Comparison of ENCODE assay signal across 12 cellular contexts in the genomic region with DNA sequence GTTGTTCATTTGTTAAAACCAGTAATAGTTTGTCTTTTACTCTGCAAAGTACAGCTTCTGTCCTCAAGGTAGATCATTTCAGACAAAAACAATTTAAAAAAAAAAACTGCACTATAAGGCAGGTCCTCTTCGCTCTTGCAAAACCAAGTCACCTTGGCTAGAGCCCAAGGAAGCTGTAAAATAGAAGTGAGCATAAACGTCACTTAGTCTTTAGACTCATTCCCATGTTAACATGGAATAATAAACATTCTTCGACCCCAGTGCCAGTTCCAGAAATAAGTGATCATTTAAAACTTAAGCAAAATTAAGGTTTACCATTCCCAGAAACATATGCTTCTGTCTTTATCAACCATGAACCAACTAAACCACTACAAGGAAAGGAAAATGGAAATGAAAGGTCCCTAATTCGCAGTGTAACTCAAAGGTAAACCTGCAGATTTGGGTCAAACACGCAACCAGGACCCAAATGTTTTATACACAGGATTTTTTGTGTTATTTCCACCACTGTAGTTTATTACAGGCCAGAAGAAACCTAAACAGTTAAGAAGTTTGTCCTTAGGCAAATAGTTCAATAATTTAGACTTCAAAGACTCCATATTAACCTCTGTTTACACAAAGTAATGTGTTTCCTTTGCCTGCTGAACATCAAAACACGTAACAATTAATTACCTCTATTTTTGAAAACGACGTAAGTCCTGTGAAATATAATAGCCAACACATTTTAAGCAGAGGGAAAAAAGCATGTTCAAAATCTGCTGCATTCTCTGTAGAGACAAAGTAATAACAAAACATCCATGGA. TPM values are rescaled to one million over a fixed set of nuclear protein-coding genes. Genes with fewer than 3 reads are reported as not detected.
A peak's percentile ranks its signal among the peaks of the same experiment; 100 is the strongest.
DNase-seq lines count a peak whose midpoint lies in the region; ATAC-seq and TF ChIP-seq lines count a peak whose summit lies in the region.
"Had no signal": no experiment of that assay in that cellular context is flagged by ENCODE, and none has a peak within 500 bp of the region (broad histone marks: within the 10 kb centered on the region; RNA-seq: fewer than 3 reads in every experiment).

No MANE protein-coding gene starts in this region.

- H3K27me3 Mint-ChIP-seq in nephron (ENCODE audit: low read depth), result no peaks in the 10 kb centered on the region
- H3K27me3 Mint-ChIP-seq: activated CD8-positive, alpha-beta memory T cell treated with anti-CD3 and anti-CD28 coated beads, Interleukin-2, amount 10 ng/mL, durations not matched to agents 7 days and 5 days had no signal

- TF ChIP-seq CTCF in fibroblast of lung (conservative IDR thresholded peaks at IDR 0.05 in 1 of 2, IDR thresholded peaks at IDR 0.05 in 1 of 2; ENCODE audit: low read depth in 1 of 2, low read length in 2 of 2) (no peak), nephron (IDR thresholded peaks at IDR 0.05; ENCODE audit: unreplicated experiment in 3 of 3) (no peak), vagina (IDR thresholded peaks at IDR 0.05) (no peak)

- no peak overlapping the region for H2AFZ ChIP-seq in fibroblast of lung (ENCODE audit: low read length)

- 69% methylated on average over 8 of the region's 8 CpGs for WGBS in right cardiac atrium

- H3K4me3 Mint-ChIP-seq in nephron, result no peak overlapping the region
- H3K4me3 Mint-ChIP-seq: activated CD8-positive, alpha-beta memory T cell treated with anti-CD3 and anti-CD28 coated beads, Interleukin-2, amount 10 ng/mL, durations not matched to agents 7 days and 5 days had no signal

- H3K36me3 ChIP-seq in fibroblast of lung (ENCODE audit: control insufficient read depth, insufficient read depth, low read length) (no peaks in the 10 kb centered on the region), vagina (peaks cover 0 to 4% of the 10 kb centered on the region in 2 donors)

- no peaks in the 10 kb centered on the region for H4K20me1 ChIP-seq in fibroblast of lung (ENCODE audit: control insufficient read depth, extremely low read depth, insufficient read depth, low read length)

- TF ChIP-seq POLR2A in vagina (IDR thresholded peaks at IDR 0.05), result no peak

- H3K79me2 ChIP-seq in fibroblast of lung (ENCODE audit: control insufficient read depth, insufficient read depth, low read length), result peaks cover 12% of the 10 kb centered on the region

- ATAC-seq in right cardiac atrium (no peak), left ventricle myocardium superior (no peak), HG03280 (IDR thresholded peaks at IDR 0.05; ENCODE audit: unreplicated experiment) (no peak)
- ATAC-seq: activated CD8-positive, alpha-beta memory T cell treated with anti-CD3 and anti-CD28 coated beads, Interleukin-2, amount 10 ng/mL, durations not matched to agents 7 days and 5 days; K562 had no signal

- peak overlapping the region; percentile 85 for H3K27ac ChIP-seq in right cardiac atrium (ENCODE audit: low read length)
- peak overlapping the region; percentile 67 for H3K27ac ChIP-seq in fibroblast of lung (ENCODE audit: insufficient read depth, low read length)
- H3K27ac ChIP-seq in vagina, result peak overlapping the region; percentile 49

- peak overlapping the region; percentile 64 to 88 (median 71) for H3K27ac Mint-ChIP-seq in nephron
- H3K27ac Mint-ChIP-seq: activated CD8-positive, alpha-beta memory T cell treated with anti-CD3 and anti-CD28 coated beads, Interleukin-2, amount 10 ng/mL, durations not matched to agents 7 days and 5 days had no signal

- H3K9me3 Mint-ChIP-seq in nephron, result no peaks in the 10 kb centered on the region

- peak overlapping the region; percentile 38 for H3K4me2 ChIP-seq in fibroblast of lung (ENCODE audit: extremely low read depth, insufficient read depth, low read length)

- no peaks in the 10 kb centered on the region for H3K27me3 ChIP-seq in right cardiac atrium (ENCODE audit: control insufficient read depth, insufficient read depth)
- no peaks in the 10 kb centered on the region for H3K27me3 ChIP-seq in fibroblast of lung (ENCODE audit: control insufficient read depth, insufficient read depth, low read length)
- H3K27me3 ChIP-seq in vagina, result no peaks in the 10 kb centered on the region

- intact Hi-C loops in right cardiac atrium (cut with DNase I) (loop anchor here in 2 of 4 donors (10.0 kb wide), 1 partner anchor 53 kb away; a partner anchor contains a TSS), left ventricle myocardium superior (cut with micrococcal nuclease) (no loop called here), vagina (cut with DNase I) (no loop called here)

- H3K9ac ChIP-seq in fibroblast of lung (ENCODE audit: insufficient read depth, low read length), result peak overlapping the region; percentile 54

- peaks cover 24% of the 10 kb centered on the region for H3K4me1 ChIP-seq in right cardiac atrium (ENCODE audit: control insufficient read depth, insufficient read depth, low read length)
- H3K4me1 ChIP-seq in fibroblast of lung (ENCODE audit: control insufficient read depth, extremely low read depth, insufficient read depth, low read length), result peaks cover 13% of the 10 kb centered on the region
- peaks cover 74% of the 10 kb centered on the region for H3K4me1 ChIP-seq in vagina

- peaks cover 44% of the 10 kb centered on the region for H3K4me1 Mint-ChIP-seq in nephron

- H3K4me3 ChIP-seq in right cardiac atrium (ENCODE audit: low read length), result no peak overlapping the region
- no peak overlapping the region for H3K4me3 ChIP-seq in fibroblast of lung (replicated peaks in 1 of 4; ENCODE audit: control extremely low read depth in 1 of 4, insufficient read depth in 1 of 4, low read depth in 3 of 4, low read length in 4 of 4)
- H3K4me3 ChIP-seq in vagina, result no peak overlapping the region
- H3K4me3 ChIP-seq: K562 had no signal

- H3K9me3 ChIP-seq in right cardiac atrium (ENCODE audit: control insufficient read depth, low read length) (no peaks in the 10 kb centered on the region), fibroblast of lung (ENCODE audit: control insufficient read depth, insufficient read depth, low read depth, low read length) (no peaks in the 10 kb centered on the region), vagina (no peaks in the 10 kb centered on the region)

- no peak for DNase-seq in right cardiac atrium
- no peak for DNase-seq in left ventricle myocardium superior
- DNase-seq in fibroblast of lung (ENCODE audit: low read depth in 2 of 2), result peak; percentile 20 to 94
- DNase-seq in vagina (ENCODE audit: extremely low spot score in 2 of 2), result no peak
- no peak for DNase-seq in T1000 (lab: John Stamatoyannopoulos, UW)
- no peak for DNase-seq in activated effector memory CD4-positive, alpha-beta T cell treated with anti-CD3 and anti-CD28 coated beads, Interleukin-2, amount 50 U/mL, for 16 hours
- DNase-seq: activated CD8-positive, alpha-beta memory T cell treated with anti-CD3 and anti-CD28 coated beads, Interleukin-2, amount 10 ng/mL, durations not matched to agents 7 days and 5 days; NCI-H2171; stimulated activated CD4-positive, alpha-beta T cell treated with anti-CD3 and anti-CD28 coated beads, Interleukin-12 subunit alpha, Interleukin-12 subunit beta, amount 100 ng/mL, for 4 hours had no signal

- peaks cover 3% of the 10 kb centered on the region for H3K36me3 Mint-ChIP-seq in nephron (ENCODE audit: low read depth)
- H3K36me3 Mint-ChIP-seq: activated CD8-positive, alpha-beta memory T cell treated with anti-CD3 and anti-CD28 coated beads, Interleukin-2, amount 10 ng/mL, durations not matched to agents 7 days and 5 days had no signal

RNA-seq across cellular contexts. Expression of a gene that starts 54.6 kb away (rescaled TPM):
- total RNA-seq in right cardiac atrium (10 to 100 TPM; 36.4 to 52.4 (median 39.2) TPM), left ventricle myocardium superior (26.2 TPM), fibroblast of lung (31.6 and 98.1 TPM in 2 replicates), vagina (221 TPM)
- polyA plus RNA-seq in right cardiac atrium (14.5 TPM), fibroblast of lung (56.8 and 68.3 TPM in 2 replicates)
- polyA plus RNA-seq in fibroblast of lung (2012), result 22.3 and 32.9 TPM in 2 replicates
- 115 and 133 TPM in 2 replicates for polyA minus RNA-seq in fibroblast of lung (ENCODE audit: low replicate concordance)

Comparison
In these comparisons a context has a peak if more than half of its experiments do, and no peak if none do; other contexts are left out.
1. DNase-seq: peak in fibroblast of lung (2 of 2); none in right cardiac atrium (0 of 3), left ventricle myocardium superior (single experiment), vagina (0 of 2), T1000 (single experiment) and activated effector memory CD4-positive, alpha-beta T cell treated with anti-CD3 and anti-CD28 coated beads, Interleukin-2, amount 50 U/mL, for 16 hours (single experiment).
2. Peak in every context shown above with its lines, with median percentiles within 50 percentile points of each other: H3K27ac ChIP-seq.